Comparison of ENCODE assay signal across 22 cellular contexts in genomic region chrX:64580605-64581004, GRCh38.
"Had no signal": no experiment of that assay in that cellular context is flagged by ENCODE, and none has a peak within 500 bp of the region (broad histone marks: within the 10 kb centered on the region; RNA-seq: fewer than 3 reads in every experiment).

No MANE protein-coding gene starts in this region.

- H3K27me3 ChIP-seq: colonic mucosa, neutrophil, pancreas, right lobe of liver, testis had no signal

- ATAC-seq: activated CD8-positive, alpha-beta T cell treated with anti-CD3 and anti-CD28 coated beads, Interleukin-2, amount 10 ng/mL, durations not matched to agents 7 days and 5 days; activated naive CD8-positive, alpha-beta T cell treated with anti-CD3 and anti-CD28 coated beads, Interleukin-2, amount 50 U/mL, for 24 hours; naive thymus-derived CD8-positive, alpha-beta T cell; pancreas; right lobe of liver had no signal

- H3K9me3 ChIP-seq: colonic mucosa, neutrophil, pancreas, right lobe of liver, testis had no signal

- H3K27ac ChIP-seq: colonic mucosa, neutrophil, pancreas, right lobe of liver, testis had no signal

- H3K36me3 ChIP-seq: colonic mucosa, neutrophil, pancreas, right lobe of liver had no signal

- H3K4me1 ChIP-seq: colonic mucosa, pancreas, right lobe of liver, testis had no signal

- H3K27me3 Mint-ChIP-seq: activated naive CD8-positive, alpha-beta T cell treated with anti-CD3 and anti-CD28 coated beads, Interleukin-2, amount 50 U/mL, for 24 hours; brain; central memory CD8-positive, alpha-beta T cell; naive thymus-derived CD8-positive, alpha-beta T cell; type B pancreatic cell had no signal

- H3K4me3 Mint-ChIP-seq: activated CD8-positive, alpha-beta T cell treated with anti-CD3 and anti-CD28 coated beads, Interleukin-2, amount 10 ng/mL, durations not matched to agents 7 days and 5 days; activated naive CD8-positive, alpha-beta T cell treated with anti-CD3 and anti-CD28 coated beads, Interleukin-2, amount 50 U/mL, for 24 hours; activated T-cell treated with anti-CD3 and anti-CD28 coated beads, Interleukin-2, amount 50 U/mL, for 24 hours; brain; central memory CD8-positive, alpha-beta T cell; type B pancreatic cell had no signal

- H3K36me3 Mint-ChIP-seq: brain, type B pancreatic cell had no signal

- H3K27ac Mint-ChIP-seq: activated CD8-positive, alpha-beta T cell treated with anti-CD3 and anti-CD28 coated beads, Interleukin-2, amount 10 ng/mL, durations not matched to agents 7 days and 5 days; activated naive CD8-positive, alpha-beta T cell treated with anti-CD3 and anti-CD28 coated beads, Interleukin-2, amount 50 U/mL, for 24 hours; activated T-cell treated with anti-CD3 and anti-CD28 coated beads, Interleukin-2, amount 50 U/mL, for 24 hours; activated T-helper 2 cell treated with anti-CD3 and anti-CD28 coated beads, Interferon-gamma antibody, Interleukin-2, Interleukin-4, amounts not matched to agents 10 μg/mL and 5 μg/mL and 100 μg/mL, durations not matched to agents 14 hours and 24 hours and 36 hours; brain; type B pancreatic cell had no signal

- H3K9me3 Mint-ChIP-seq: activated T-helper 2 cell treated with anti-CD3 and anti-CD28 coated beads, Interferon-gamma antibody, Interleukin-2, Interleukin-4, amounts not matched to agents 10 μg/mL and 5 μg/mL and 100 μg/mL, durations not matched to agents 14 hours and 24 hours and 36 hours; central memory CD8-positive, alpha-beta T cell; type B pancreatic cell had no signal

- H3K4me1 Mint-ChIP-seq: brain; central memory CD8-positive, alpha-beta T cell had no signal

- DNase-seq: activated CD4-positive, alpha-beta T cell treated with anti-CD3 and anti-CD28 coated beads for 48 hours; activated CD8-positive, alpha-beta T cell treated with anti-CD3 and anti-CD28 coated beads, Interleukin-2, amount 10 ng/mL, durations not matched to agents 7 days and 5 days; activated naive CD4-positive, alpha-beta T cell treated with Interleukin-2 at 50 U/mL for 16 hours; activated naive CD8-positive, alpha-beta T cell treated with anti-CD3 and anti-CD28 coated beads, Interleukin-2, amount 50 U/mL, for 24 hours; activated T-cell treated with anti-CD3 and anti-CD28 coated beads, Interleukin-2, amount 50 U/mL, for 24 hours; anterior cingulate cortex; colonic mucosa; head of caudate nucleus; mesenchymal stem cell; naive thymus-derived CD8-positive, alpha-beta T cell; pancreas; right lobe of liver; small intestine; stimulated activated CD4-positive, alpha-beta T cell treated with anti-CD3 and anti-CD28 coated beads, Interleukin-4, amount 100 ng/mL, for 1 hour; SW 1271; T-helper 2 cell; testis had no signal

- H3K4me3 ChIP-seq: colonic mucosa, pancreas, right lobe of liver, testis had no signal
